In the genomic region with DNA sequence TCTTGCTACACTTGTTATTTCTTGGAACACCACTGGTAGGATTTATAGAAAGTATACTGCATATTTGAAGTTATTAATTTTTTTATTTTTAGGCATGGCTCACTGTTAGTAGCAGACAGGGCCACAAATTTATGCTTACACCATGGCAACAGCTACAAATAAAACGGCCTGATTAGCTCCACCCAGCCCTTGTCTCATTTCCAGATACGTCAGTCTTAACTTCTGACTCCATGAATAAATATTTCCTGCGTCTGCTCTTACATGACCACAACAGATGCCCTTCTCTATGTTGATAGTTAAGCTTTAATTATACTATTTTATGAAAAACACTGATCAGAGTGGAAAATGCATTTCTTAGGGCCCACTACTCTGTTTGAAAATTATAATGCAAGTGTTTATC, we compare ENCODE assay signal across 18 cellular contexts.
DNase-seq lines count a peak whose midpoint lies in the region; ATAC-seq and TF ChIP-seq lines count a peak whose summit lies in the region.
"Had no signal": no experiment of that assay in that cellular context is flagged by ENCODE, and none has a peak within 500 bp of the region (broad histone marks: within the 10 kb centered on the region; RNA-seq: fewer than 3 reads in every experiment).

No MANE protein-coding gene starts in this region.

- H3K4me3 ChIP-seq in fibroblast of lung (replicated peaks in 1 of 4; ENCODE audit: control extremely low read depth in 1 of 4, insufficient read depth in 1 of 4, low read depth in 3 of 4, low read length in 4 of 4) (no peak overlapping the region), tibial artery (no peak overlapping the region)
- H3K4me3 ChIP-seq in naive thymus-derived CD4-positive, alpha-beta T cell (ENCODE audit: low read length) = no peak overlapping the region
- H3K4me3 ChIP-seq: cardiac muscle cell, thoracic aorta had no signal

- no peaks in the 10 kb centered on the region for H3K79me2 ChIP-seq in fibroblast of lung (ENCODE audit: control insufficient read depth, insufficient read depth, low read length)

- peak; percentile 66 for DNase-seq in ELR (ENCODE audit: low read depth)
- DNase-seq in M059J (ENCODE audit: low read depth) = peak; percentile 93
- DNase-seq in fibroblast of lung (ENCODE audit: low read depth in 2 of 2) = peak; percentile 44 to 65
- DNase-seq in naive thymus-derived CD4-positive, alpha-beta T cell = no peak
- no peak for DNase-seq in effector memory CD8-positive, alpha-beta T cell
- no peak for DNase-seq in tibial artery
- DNase-seq in activated T-helper 1 cell treated with anti-CD3 and anti-CD28 coated beads, Interleukin-12 subunit alpha, Interleukin-12 subunit beta, Interleukin-2, Interleukin-4 antibody, amounts not matched to agents 30 ng/mL and 10 ng/mL and 1 ng/mL, durations not matched to agents 14 hours and 24 hours and 36 hours (ENCODE audit: low spot score) = no peak
- DNase-seq: activated CD4-positive, alpha-beta T cell treated with anti-CD3 and anti-CD28 coated beads for 4 hours; activated CD8-positive, alpha-beta memory T cell treated with anti-CD3 and anti-CD28 coated beads, Interleukin-2, amount 50 U/mL, for 48 hours; activated naive CD4-positive, alpha-beta T cell treated with anti-CD3 and anti-CD28 coated beads, Interleukin-2, amount 10 ng/mL, durations not matched to agents 7 days and 5 days; C1 segment of cervical spinal cord; DMS79; NK-92 treated with Interleukin-12 subunit alpha and Interleukin-12 subunit beta, amount 100 ng/mL, for 24 hours; SHP77; stimulated activated CD4-positive, alpha-beta T cell treated with anti-CD3 and anti-CD28 coated beads, Interleukin-4, amount 100 ng/mL, for 4 hours had no signal

- H3K36me3 ChIP-seq in fibroblast of lung (ENCODE audit: control insufficient read depth, insufficient read depth, low read length) = no peaks in the 10 kb centered on the region
- H3K36me3 ChIP-seq in naive thymus-derived CD4-positive, alpha-beta T cell (ENCODE audit: control insufficient read depth in 2 of 3, insufficient read depth in 3 of 3, low read length in 3 of 3) = no peaks in the 10 kb centered on the region
- no peaks in the 10 kb centered on the region for H3K36me3 ChIP-seq in tibial artery
- H3K36me3 ChIP-seq: cardiac muscle cell, thoracic aorta had no signal

- no peak overlapping the region for H3K4me2 ChIP-seq in fibroblast of lung (ENCODE audit: extremely low read depth, insufficient read depth, low read length)

- POLR2A ChIA-PET in naive thymus-derived CD4-positive, alpha-beta T cell (lab: Charles Lee) = no interaction called here

- H3K4me1 ChIP-seq in fibroblast of lung (ENCODE audit: control insufficient read depth, extremely low read depth, insufficient read depth, low read length) (no peaks in the 10 kb centered on the region), tibial artery (peaks cover 0 to 10% (median 0%) of the 10 kb centered on the region in 4 donors)
- no peaks in the 10 kb centered on the region for H3K4me1 ChIP-seq in naive thymus-derived CD4-positive, alpha-beta T cell (ENCODE audit: control insufficient read depth in 2 of 2, insufficient read depth in 2 of 2, low read length in 2 of 2)

- no peak for TF ChIP-seq CTCF in fibroblast of lung (conservative IDR thresholded peaks at IDR 0.05 in 1 of 2, IDR thresholded peaks at IDR 0.05 in 1 of 2; ENCODE audit: low read depth in 1 of 2, low read length in 2 of 2)
- no peak for TF ChIP-seq CTCF in tibial artery (IDR thresholded peaks at IDR 0.05)

- H3K36me3 Mint-ChIP-seq in naive thymus-derived CD4-positive, alpha-beta T cell = peaks cover 0 to 3% (median 0%) of the 10 kb centered on the region in 5 donors
- no peaks in the 10 kb centered on the region for H3K36me3 Mint-ChIP-seq in effector memory CD8-positive, alpha-beta T cell (ENCODE audit: insufficient read depth)
- H3K36me3 Mint-ChIP-seq in activated T-helper 1 cell treated with anti-CD3 and anti-CD28 coated beads, Interleukin-12 subunit alpha, Interleukin-12 subunit beta, Interleukin-2, Interleukin-4 antibody, amounts not matched to agents 30 ng/mL and 10 ng/mL and 1 ng/mL, durations not matched to agents 14 hours and 24 hours and 36 hours (ENCODE audit: low read depth) = no peaks in the 10 kb centered on the region
- H3K36me3 Mint-ChIP-seq: activated naive CD4-positive, alpha-beta T cell treated with anti-CD3 and anti-CD28 coated beads, Interleukin-2, amount 10 ng/mL, durations not matched to agents 7 days and 5 days had no signal

- H3K27me3 Mint-ChIP-seq in naive thymus-derived CD4-positive, alpha-beta T cell = peaks cover 15 to 31% (median 26%) of the 10 kb centered on the region in 5 donors
- H3K27me3 Mint-ChIP-seq in effector memory CD8-positive, alpha-beta T cell = peaks cover 30 to 40% of the 10 kb centered on the region in 2 donors
- H3K27me3 Mint-ChIP-seq in activated T-helper 1 cell treated with anti-CD3 and anti-CD28 coated beads, Interleukin-12 subunit alpha, Interleukin-12 subunit beta, Interleukin-2, Interleukin-4 antibody, amounts not matched to agents 30 ng/mL and 10 ng/mL and 1 ng/mL, durations not matched to agents 14 hours and 24 hours and 36 hours (ENCODE audit: insufficient read depth) = peaks cover 25% of the 10 kb centered on the region

- intact Hi-C loops in naive thymus-derived CD4-positive, alpha-beta T cell (cut with micrococcal nuclease) = no loop called here
- intact Hi-C loops in tibial artery (cut with DNase I; ENCODE audit: low total_unique reads) = no loop called here
- intact Hi-C loops in activated T-helper 1 cell treated with anti-CD3 and anti-CD28 coated beads, Interleukin-12 subunit alpha, Interleukin-12 subunit beta, Interleukin-2, Interleukin-4 antibody, amounts not matched to agents 30 ng/mL and 10 ng/mL and 1 ng/mL, durations not matched to agents 14 hours and 24 hours and 36 hours (cut with micrococcal nuclease) = no loop called here

- no peaks in the 10 kb centered on the region for H3K9me3 ChIP-seq in fibroblast of lung (ENCODE audit: control insufficient read depth, insufficient read depth, low read depth, low read length)
- H3K9me3 ChIP-seq in naive thymus-derived CD4-positive, alpha-beta T cell (ENCODE audit: control insufficient read depth in 2 of 3, low read length in 3 of 3) = no peaks in the 10 kb centered on the region
- H3K9me3 ChIP-seq in tibial artery = no peaks in the 10 kb centered on the region
- H3K9me3 ChIP-seq: thoracic aorta had no signal

- no peaks in the 10 kb centered on the region for H4K20me1 ChIP-seq in fibroblast of lung (ENCODE audit: control insufficient read depth, extremely low read depth, insufficient read depth, low read length)

- CTCF ChIA-PET in naive thymus-derived CD4-positive, alpha-beta T cell (lab: Charles Lee) = no interaction called here

- ATAC-seq in naive thymus-derived CD4-positive, alpha-beta T cell = peak; percentile 82
- ATAC-seq in GM19324 (IDR thresholded peaks at IDR 0.05; ENCODE audit: low FRiP score, unreplicated experiment) = no peak
- no peak for ATAC-seq in effector memory CD8-positive, alpha-beta T cell (replicated peaks)

- H3K27ac Mint-ChIP-seq in naive thymus-derived CD4-positive, alpha-beta T cell = peak overlapping the region in 1 of 9 donors; percentile 9
- no peak overlapping the region for H3K27ac Mint-ChIP-seq in effector memory CD8-positive, alpha-beta T cell
- no peak overlapping the region for H3K27ac Mint-ChIP-seq in activated T-helper 1 cell treated with anti-CD3 and anti-CD28 coated beads, Interleukin-12 subunit alpha, Interleukin-12 subunit beta, Interleukin-2, Interleukin-4 antibody, amounts not matched to agents 30 ng/mL and 10 ng/mL and 1 ng/mL, durations not matched to agents 14 hours and 24 hours and 36 hours
- H3K27ac Mint-ChIP-seq: activated naive CD4-positive, alpha-beta T cell treated with anti-CD3 and anti-CD28 coated beads, Interleukin-2, amount 10 ng/mL, durations not matched to agents 7 days and 5 days had no signal

- no peaks in the 10 kb centered on the region for H3K9me3 Mint-ChIP-seq in naive thymus-derived CD4-positive, alpha-beta T cell
- H3K9me3 Mint-ChIP-seq in effector memory CD8-positive, alpha-beta T cell = no peaks in the 10 kb centered on the region
- no peaks in the 10 kb centered on the region for H3K9me3 Mint-ChIP-seq in activated T-helper 1 cell treated with anti-CD3 and anti-CD28 coated beads, Interleukin-12 subunit alpha, Interleukin-12 subunit beta, Interleukin-2, Interleukin-4 antibody, amounts not matched to agents 30 ng/mL and 10 ng/mL and 1 ng/mL, durations not matched to agents 14 hours and 24 hours and 36 hours
- H3K9me3 Mint-ChIP-seq: activated naive CD4-positive, alpha-beta T cell treated with anti-CD3 and anti-CD28 coated beads, Interleukin-2, amount 10 ng/mL, durations not matched to agents 7 days and 5 days had no signal

- no peak overlapping the region for H3K9ac ChIP-seq in fibroblast of lung (ENCODE audit: insufficient read depth, low read length)

- H3K27me3 ChIP-seq in fibroblast of lung (ENCODE audit: control insufficient read depth, insufficient read depth, low read length) (no peaks in the 10 kb centered on the region), tibial artery (no peaks in the 10 kb centered on the region)
- peaks cover 0 to 2% of the 10 kb centered on the region in 2 donors for H3K27me3 ChIP-seq in naive thymus-derived CD4-positive, alpha-beta T cell (ENCODE audit: control insufficient read depth in 2 of 2, insufficient read depth in 2 of 2, low read length in 2 of 2)

- H3K27ac ChIP-seq in fibroblast of lung (ENCODE audit: insufficient read depth, low read length) (no peak overlapping the region), tibial artery (no peak overlapping the region)
- no peak overlapping the region for H3K27ac ChIP-seq in naive thymus-derived CD4-positive, alpha-beta T cell (ENCODE audit: low read depth, low read length)
- H3K27ac ChIP-seq: cardiac muscle cell, thoracic aorta had no signal

- peaks cover 6 to 32% (median 20%) of the 10 kb centered on the region in 7 donors for H3K4me1 Mint-ChIP-seq in naive thymus-derived CD4-positive, alpha-beta T cell
- H3K4me1 Mint-ChIP-seq in effector memory CD8-positive, alpha-beta T cell (ENCODE audit: low read depth in 2 of 2) = peaks cover 4% of the 10 kb centered on the region in 2 donors
- peaks cover 5% of the 10 kb centered on the region for H3K4me1 Mint-ChIP-seq in activated T-helper 1 cell treated with anti-CD3 and anti-CD28 coated beads, Interleukin-12 subunit alpha, Interleukin-12 subunit beta, Interleukin-2, Interleukin-4 antibody, amounts not matched to agents 30 ng/mL and 10 ng/mL and 1 ng/mL, durations not matched to agents 14 hours and 24 hours and 36 hours (ENCODE audit: low read depth)

- H3K4me3 Mint-ChIP-seq in naive thymus-derived CD4-positive, alpha-beta T cell = no peak overlapping the region
- no peak overlapping the region for H3K4me3 Mint-ChIP-seq in effector memory CD8-positive, alpha-beta T cell
- no peak overlapping the region for H3K4me3 Mint-ChIP-seq in activated T-helper 1 cell treated with anti-CD3 and anti-CD28 coated beads, Interleukin-12 subunit alpha, Interleukin-12 subunit beta, Interleukin-2, Interleukin-4 antibody, amounts not matched to agents 30 ng/mL and 10 ng/mL and 1 ng/mL, durations not matched to agents 14 hours and 24 hours and 36 hours
- H3K4me3 Mint-ChIP-seq: activated naive CD4-positive, alpha-beta T cell treated with anti-CD3 and anti-CD28 coated beads, Interleukin-2, amount 10 ng/mL, durations not matched to agents 7 days and 5 days had no signal

- no peak overlapping the region for H2AFZ ChIP-seq in fibroblast of lung (ENCODE audit: low read length)

Comparison
In these comparisons a context has a peak if more than half of its experiments do, and no peak if none do; other contexts are left out.
1. DNase-seq: peak in ELR (single experiment), M059J (single experiment) and fibroblast of lung (2 of 2); none in naive thymus-derived CD4-positive, alpha-beta T cell (0 of 9), effector memory CD8-positive, alpha-beta T cell (0 of 3), tibial artery (0 of 2) and activated T-helper 1 cell treated with anti-CD3 and anti-CD28 coated beads, Interleukin-12 subunit alpha, Interleukin-12 subunit beta, Interleukin-2, Interleukin-4 antibody, amounts not matched to agents 30 ng/mL and 10 ng/mL and 1 ng/mL, durations not matched to agents 14 hours and 24 hours and 36 hours (single experiment).